In genomic region chr15:43769584-43770228, GRCh38 we compare ENCODE assay signal across 8 cellular contexts. TPM values are rescaled to one million over a fixed set of nuclear protein-coding genes. Genes with fewer than 3 reads are reported as not detected.
DNase-seq lines count a peak whose midpoint lies in the region; ATAC-seq and TF ChIP-seq lines count a peak whose summit lies in the region.

No MANE protein-coding gene starts in this region.

- in situ Hi-C loops in IMR-90 (cut with MboI; ENCODE audit: low sequenced_read_pairs) = no loop called here

- dilution Hi-C loops in IMR-90 (cut with HindIII; ENCODE audit: low sequenced_read_pairs, unreplicated experiment) = no loop called here

- H2BK5ac ChIP-seq in IMR-90 (ENCODE audit: low read depth, low read length, poor library complexity, severe bottlenecking) = no peak overlapping the region

- H3K4me3 ChIP-seq in IMR-90 (ENCODE audit: insufficient read depth, low read depth, low read length) (no peak overlapping the region), adrenal gland (no peak overlapping the region)

- H3K9me3 ChIP-seq in IMR-90 (ENCODE audit: control insufficient read depth, insufficient read depth, low read length) = no peaks in the 10 kb centered on the region
- H3K9me3 ChIP-seq in adrenal gland (replicated peaks in 1 of 3) = no peaks in the 10 kb centered on the region

- DNase-seq in D341Med (ENCODE audit: low spot score) (peak; percentile 67), IMR-90 (peak; percentile 64), adrenal gland (peak; percentile 53 to 89 (median 75)), hepatic stellate cell (ENCODE audit: low spot score) (peak; percentile 59)
- peak; percentile 58 for DNase-seq in stimulated activated CD4-positive, alpha-beta T cell treated with anti-CD3 and anti-CD28 coated beads, Interleukin-12 subunit alpha, Interleukin-12 subunit beta, amount 100 ng/mL, for 4 hours

- H3K4ac ChIP-seq in IMR-90 (ENCODE audit: low read depth, low read length) = no peak overlapping the region

- no peak overlapping the region for H3K4me2 ChIP-seq in IMR-90 (ENCODE audit: low read depth, low read length)

- H2AFZ ChIP-seq in IMR-90 (replicated peaks; ENCODE audit: low read length, poor library complexity) = no peak overlapping the region

- H2BK120ac ChIP-seq in IMR-90 (ENCODE audit: low read depth, low read length) = no peak overlapping the region

- peak; percentile 81 for TF ChIP-seq CTCF in IMR-90 (conservative IDR thresholded peaks at IDR 0.05; ENCODE audit: low read depth, low read length)
- TF ChIP-seq CTCF in adrenal gland (IDR thresholded peaks at IDR 0.05) = peak; percentile 61 to 79 (median 67)

- no peaks in the 10 kb centered on the region for H3K4me1 ChIP-seq in IMR-90 (ENCODE audit: control insufficient read depth, insufficient read depth, low read length)
- H3K4me1 ChIP-seq in adrenal gland (replicated peaks in 1 of 2) = peaks cover 0 to 6% of the 10 kb centered on the region in 2 donors

- no peak overlapping the region for H4K5ac ChIP-seq in IMR-90 (ENCODE audit: low read depth, low read length)

- CTCF ChIA-PET in IMR-90 (lab: Yijun Ruan, JAX) = no interaction called here

- no TSS peak for BruUV-seq in IMR-90 (replicated peaks; lab: Mats Ljungman, UMichigan)

- H3K18ac ChIP-seq in IMR-90 (ENCODE audit: low read depth, low read length) = no peak overlapping the region

- H3K23ac ChIP-seq in IMR-90 (ENCODE audit: low read depth, low read length) = no peak overlapping the region

- H3K27me3 ChIP-seq in IMR-90 (ENCODE audit: control insufficient read depth, insufficient read depth, low read length) = no peaks in the 10 kb centered on the region
- no peaks in the 10 kb centered on the region for H3K27me3 ChIP-seq in adrenal gland

- no peak overlapping the region for H2AK9ac ChIP-seq in IMR-90 (replicated peaks; ENCODE audit: low read depth, low read length, poor library complexity)

- TF ChIP-seq POLR2A in IMR-90 (IDR thresholded peaks at IDR 0.05; ENCODE audit: low read depth, low read length) (no peak), adrenal gland (IDR thresholded peaks at IDR 0.05) (no peak)

- H3K27ac ChIP-seq in IMR-90 (ENCODE audit: insufficient read depth, low read length) = no peak overlapping the region
- H3K27ac ChIP-seq in adrenal gland = peak overlapping the region in 1 of 5 donors; percentile 43

- WGBS in IMR-90 (ENCODE audit: extremely low coverage in 2 of 2, insufficient read length in 1 of 2), 2 experiments = no CpG with 5 or more reads among the region's 5 CpGs
- WGBS in adrenal gland, 4 donors = 57 to 62% (median 59%) methylated on average over 5 of the region's 5 CpGs

- peaks cover 44% of the 10 kb centered on the region for H3K36me3 ChIP-seq in IMR-90 (ENCODE audit: control insufficient read depth, insufficient read depth, low read length)
- peaks cover 0 to 94% of the 10 kb centered on the region in 2 donors for H3K36me3 ChIP-seq in adrenal gland (replicated peaks in 1 of 2)

- H4K91ac ChIP-seq in IMR-90 (ENCODE audit: insufficient read depth, low read depth, low read length) = no peak overlapping the region

- intact Hi-C loops in IMR-90 (cut with micrococcal nuclease) (loop anchor here (10.0 kb wide), 2 partner anchors 255 to 325 kb away; partner anchors contain the start of gene MAP1A), adrenal gland (cut with DNase I) (no loop called here)

- no peak overlapping the region for H3K56ac ChIP-seq in IMR-90 (ENCODE audit: extremely low read depth, insufficient read depth, low read length)

- POLR2A ChIA-PET in IMR-90 (lab: Charles Lee; ENCODE audit: unreplicated experiment) = no interaction called here

- peaks cover 15 to 22% of the 10 kb centered on the region in 2 experiments; a peak in 3 of 4 replicates for H3K79me1 ChIP-seq in IMR-90 (ENCODE audit: low read depth in 1 of 2, low read length in 2 of 2)

- H3K9ac ChIP-seq in IMR-90 (ENCODE audit: low read depth, low read length) = no peak overlapping the region

- no peaks in the 10 kb centered on the region for H3K9me1 ChIP-seq in IMR-90 (ENCODE audit: insufficient read depth, low read length)

- H2BK20ac ChIP-seq in IMR-90 (ENCODE audit: low read depth, low read length) = no peak overlapping the region

- no peak overlapping the region for H2AK5ac ChIP-seq in IMR-90 (ENCODE audit: low read depth, low read length)

- peaks cover 5% of the 10 kb centered on the region; the same call in 1 of the 2 replicates for H4K20me1 ChIP-seq in IMR-90 (ENCODE audit: insufficient read depth, low read length)

- ATAC-seq in IMR-90 (ENCODE audit: low read depth) = peak; percentile 94
- peak; percentile 87 for ATAC-seq in SK-N-SH treated with all-trans-retinoic acid at 6 μM for 48 hours
- no peak for ATAC-seq in GM19023 (IDR thresholded peaks at IDR 0.05; ENCODE audit: unreplicated experiment)
- ATAC-seq in GM21367 (IDR thresholded peaks at IDR 0.05; ENCODE audit: unreplicated experiment) = no peak

- H2BK15ac ChIP-seq in IMR-90 (ENCODE audit: low read depth, low read length) = no peak overlapping the region

- no peak overlapping the region for H3K14ac ChIP-seq in IMR-90 (replicated peaks; ENCODE audit: low read depth, low read length)

- peak; percentile 52 for TF ChIP-seq RAD21 in IMR-90 (IDR thresholded peaks at IDR 0.05; ENCODE audit: low read length)

- no peak overlapping the region for H4K8ac ChIP-seq in IMR-90 (ENCODE audit: low read depth in 2 of 2, low read length in 2 of 2)

TF ChIP-seq in IMR-90, 13 proteins besides CTCF, POLR2A, EP300 and RAD21:
- TF ChIP-seq MXI1 (IDR thresholded peaks at IDR 0.05; ENCODE audit: borderline replicate concordance, low read depth, low read length) = no peak
- peak; percentile 48 for TF ChIP-seq SMC3 (IDR thresholded peaks at IDR 0.05; ENCODE audit: low read depth, low read length)

TF ChIP-seq in SK-N-SH treated with all-trans-retinoic acid at 6 μM for 48 hours, 23 proteins besides CTCF, POLR2A, EP300 and RAD21 (continues in another document):
- no peak for TF ChIP-seq CSDC2 (CRISPR knock-in tag; IDR thresholded peaks at IDR 0.05)
- TF ChIP-seq ZNF8 (CRISPR knock-in tag; IDR thresholded peaks at IDR 0.05) = no peak
- TF ChIP-seq, protein P1, sequence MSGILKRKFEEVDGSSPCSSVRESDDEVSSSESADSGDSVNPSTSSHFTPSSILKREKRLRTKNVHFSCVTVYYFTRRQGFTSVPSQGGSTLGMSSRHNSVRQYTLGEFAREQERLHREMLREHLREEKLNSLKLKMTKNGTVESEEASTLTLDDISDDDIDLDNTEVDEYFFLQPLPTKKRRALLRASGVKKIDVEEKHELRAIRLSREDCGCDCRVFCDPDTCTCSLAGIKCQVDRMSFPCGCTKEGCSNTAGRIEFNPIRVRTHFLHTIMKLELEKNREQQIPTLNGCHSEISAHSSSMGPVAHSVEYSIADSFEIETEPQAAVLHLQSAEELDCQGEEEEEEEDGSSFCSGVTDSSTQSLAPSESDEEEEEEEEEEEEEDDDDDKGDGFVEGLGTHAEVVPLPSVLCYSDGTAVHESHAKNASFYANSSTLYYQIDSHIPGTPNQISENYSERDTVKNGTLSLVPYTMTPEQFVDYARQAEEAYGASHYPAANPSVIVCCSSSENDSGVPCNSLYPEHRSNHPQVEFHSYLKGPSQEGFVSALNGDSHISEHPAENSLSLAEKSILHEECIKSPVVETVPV (CRISPR knock-in tag; IDR thresholded peaks at IDR 0.05) = no peak
- no peak for TF ChIP-seq BACH2 (CRISPR knock-in tag; IDR thresholded peaks at IDR 0.05; ENCODE audit: borderline replicate concordance)
- TF ChIP-seq ZNF565 (CRISPR knock-in tag; conservative IDR thresholded peaks at IDR 0.05; ENCODE audit: low read depth) = no peak
- TF ChIP-seq ZFP30 (CRISPR knock-in tag; IDR thresholded peaks at IDR 0.05) = no peak
- no peak for TF ChIP-seq TOX (CRISPR knock-in tag; IDR thresholded peaks at IDR 0.05; ENCODE audit: borderline replicate concordance)
- no peak for TF ChIP-seq ZFP3 (CRISPR knock-in tag; IDR thresholded peaks at IDR 0.05)

RNA-seq across cellular contexts. Expression of gene ELL3, which starts 7.1 kb away (rescaled TPM):
- 1.6 and 1.7 TPM in 2 replicates for total RNA-seq in IMR-90 (2012; rRNA removed)
- 1.2 and 1.3 TPM in 2 replicates for polyA plus RNA-seq in IMR-90 (2012; rRNA removed)
- 0.16 and 1.0 TPM in 2 replicates for polyA plus RNA-seq in IMR-90 (2012; cell fraction: cytosol; rRNA removed)
- 4.6 and 5.7 TPM in 2 replicates for polyA plus RNA-seq in IMR-90 (2012; cell fraction: nucleus; rRNA removed; ENCODE audit: low replicate concordance)
- 10 to 100 TPM in 1 of 8 donors, 1 to 10 TPM in 7; 1.2 to 66.8 (median 5.0) TPM for total RNA-seq in adrenal gland
- 1 to 10 TPM; 2.8 to 3.5 (median 3.2) TPM for polyA plus RNA-seq in adrenal gland

RNA-seq across cellular contexts. Expression of gene SERF2, which starts 22.4 kb away (rescaled TPM):
- total RNA-seq in IMR-90 (2012; rRNA removed) (157 and 526 TPM in 2 replicates), adrenal gland (1,000 to 10,000 TPM; 1,083 to 1,590 (median 1,398) TPM)
- polyA plus RNA-seq in IMR-90 (2012; rRNA removed) (2,187 and 2,655 TPM in 2 replicates), adrenal gland (1,000 to 10,000 TPM in 2 of 3 donors, 100 to 1,000 TPM in 1; 897 to 5,418 (median 3,997) TPM)
- polyA plus RNA-seq in IMR-90 (2012; cell fraction: cytosol; rRNA removed) = 2,134 and 2,630 TPM in 2 replicates
- polyA plus RNA-seq in IMR-90 (2012; cell fraction: nucleus; rRNA removed; ENCODE audit: low replicate concordance) = 589 and 688 TPM in 2 replicates

RNA-seq across cellular contexts. Expression of gene PDIA3, which starts 23.5 kb away (rescaled TPM):
- 103 and 155 TPM in 2 replicates for total RNA-seq in IMR-90 (2012; rRNA removed)
- polyA plus RNA-seq in IMR-90 (2012; rRNA removed) = 396 and 980 TPM in 2 replicates
- polyA plus RNA-seq in IMR-90 (2012; cell fraction: cytosol; rRNA removed) = 100 and 114 TPM in 2 replicates
- 42.3 and 121 TPM in 2 replicates for polyA plus RNA-seq in IMR-90 (2012; cell fraction: nucleus; rRNA removed; ENCODE audit: low replicate concordance)
- 100 to 1,000 TPM; 105 to 567 (median 242) TPM for total RNA-seq in adrenal gland
- 100 to 1,000 TPM in 2 of 3 donors, 10 to 100 TPM in 1; 92.7 to 727 (median 172) TPM for polyA plus RNA-seq in adrenal gland

RNA-seq across cellular contexts. Expression of gene SERINC4, which starts 30.3 kb away (rescaled TPM):
- total RNA-seq in IMR-90 (2012; rRNA removed) (under 0.01 TPM in 1 of 2 replicates, not detected in the other), adrenal gland (not detected)
- polyA plus RNA-seq in IMR-90 (2012; rRNA removed) (0.09 TPM in 1 of 2 replicates, not detected in the other), adrenal gland (under 1 TPM; 0.18 to 0.48 (median 0.30) TPM)
- polyA plus RNA-seq in IMR-90 (2012; cell fraction: cytosol; rRNA removed) = 0.03 TPM in 1 of 2 replicates, not detected in the other
- polyA plus RNA-seq in IMR-90 (2012; cell fraction: nucleus; rRNA removed; ENCODE audit: low replicate concordance) = 0.08 and 0.14 TPM in 2 replicates

RNA-seq across cellular contexts. Expression of gene HYPK, which starts 30.7 kb away (rescaled TPM):
- total RNA-seq in IMR-90 (2012; rRNA removed) = 1.4 and 5.3 TPM in 2 replicates
- polyA plus RNA-seq in IMR-90 (2012; rRNA removed) = 7.2 and 9.1 TPM in 2 replicates
- polyA plus RNA-seq in IMR-90 (2012; cell fraction: cytosol; rRNA removed) = 0.37 and 2.3 TPM in 2 replicates
- polyA plus RNA-seq in IMR-90 (2012; cell fraction: nucleus; rRNA removed; ENCODE audit: low replicate concordance) = 10.1 and 29.6 TPM in 2 replicates
- 10 to 100 TPM in 7 of 8 donors, 1 to 10 TPM in 1; 3.7 to 31.5 (median 23.9) TPM for total RNA-seq in adrenal gland
- polyA plus RNA-seq in adrenal gland = 10 to 100 TPM; 11.9 to 24.2 (median 17.2) TPM

Comparison
In these comparisons a context has a peak if more than half of its experiments do, and no peak if none do; other contexts are left out.
1. ATAC-seq: peak in IMR-90 (single experiment) and SK-N-SH treated with all-trans-retinoic acid at 6 μM for 48 hours (single experiment); none in GM19023 (single experiment) and GM21367 (single experiment).
2. Peak in every context shown above with its lines, with median percentiles within 50 percentile points of each other: DNase-seq.